In the genomic region with DNA sequence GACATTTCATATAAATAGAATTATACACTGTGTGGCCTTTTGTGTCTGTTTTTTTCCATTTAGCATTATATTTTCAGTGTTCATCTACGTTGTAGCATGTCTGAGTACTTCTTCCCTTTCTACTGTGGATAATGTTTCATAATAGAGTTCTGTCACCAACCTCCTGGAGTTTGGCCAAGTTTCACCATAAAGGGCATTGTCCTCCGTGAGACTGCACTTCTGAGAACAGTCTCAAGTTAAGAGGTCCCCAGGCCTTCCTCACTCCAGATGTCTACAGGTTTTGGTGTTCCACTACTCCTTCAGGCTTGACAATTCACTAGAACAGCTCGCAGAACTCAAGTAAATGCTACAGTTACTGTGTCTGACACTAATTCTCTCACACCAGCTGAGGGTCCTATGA, we compare ENCODE assay signal across 7 cellular contexts. TPM values are rescaled to one million over a fixed set of nuclear protein-coding genes. Genes with fewer than 3 reads are reported as not detected.
DNase-seq lines count a peak whose midpoint lies in the region; ATAC-seq and TF ChIP-seq lines count a peak whose summit lies in the region.
"Had no signal": no experiment of that assay in that cellular context is flagged by ENCODE, and none has a peak within 500 bp of the region (broad histone marks: within the 10 kb centered on the region; RNA-seq: fewer than 3 reads in every experiment).

No MANE protein-coding gene starts in this region.

- POLR2A ChIA-PET in A673 (lab: Charles Lee; ENCODE audit: low non-redundant PET) = interaction anchor here (0.7 kb wide), 1 partner anchor 138 kb away, joined by 3 read pairs; no protein-coding TSS in a partner anchor

- intact Hi-C loops in A673 (cut with micrococcal nuclease; ENCODE audit: unreplicated experiment) = no loop called here
- intact Hi-C loops in right cardiac atrium (cut with DNase I) = no loop called here
- intact Hi-C loops in vagina (cut with DNase I) = no loop called here

- CTCF ChIA-PET in A673 (lab: Charles Lee) = no interaction called here

- TF ChIP-seq CTCF in A673 (conservative IDR thresholded peaks at IDR 0.05; ENCODE audit: low read depth, low read length) (no peak), vagina (IDR thresholded peaks at IDR 0.05) (no peak)

- WGBS in right cardiac atrium = 40% methylated on average over 3 of the region's 3 CpGs

- BruUV-seq in A673 (replicated peaks; lab: Mats Ljungman, UMichigan) = no TSS peak

- H3K27me3 ChIP-seq in A673 (replicated peaks; ENCODE audit: insufficient read depth, low read depth, low read length, poor library complexity) (no peaks in the 10 kb centered on the region), right cardiac atrium (ENCODE audit: control insufficient read depth, insufficient read depth) (no peaks in the 10 kb centered on the region), vagina (no peaks in the 10 kb centered on the region)

- DNase-seq in A673 (ENCODE audit: low spot score) (peak; percentile 37), NOMO-1 treated with dmso at 0.1 percent for 144 hours (lab: John Stamatoyannopoulos, UW; ENCODE audit: unreplicated experiment) (peak; percentile 69), right cardiac atrium (no peak), vagina (ENCODE audit: extremely low spot score in 2 of 2) (no peak)
- no peak for DNase-seq in activated CD4-positive, CD25-positive, alpha-beta regulatory T cell (lab: John Stamatoyannopoulos, UW)

- H3K9me3 ChIP-seq in A673 (ENCODE audit: low read depth, low read length, poor library complexity, severe bottlenecking) = no peaks in the 10 kb centered on the region
- no peaks in the 10 kb centered on the region for H3K9me3 ChIP-seq in right cardiac atrium (ENCODE audit: control insufficient read depth, low read length)
- H3K9me3 ChIP-seq in vagina = no peaks in the 10 kb centered on the region

- H3K4me3 ChIP-seq in A673 (ENCODE audit: low read depth, low read length, poor library complexity, severe bottlenecking) (no peak overlapping the region), right cardiac atrium (ENCODE audit: low read length) (no peak overlapping the region), vagina (no peak overlapping the region)

- ATAC-seq in right cardiac atrium (peak; percentile 45 to 63), HG03139 (IDR thresholded peaks at IDR 0.05; ENCODE audit: unreplicated experiment) (no peak)
- ATAC-seq: SK-N-SH treated with all-trans-retinoic acid at 6 μM for 48 hours had no signal

- no peak for TF ChIP-seq POLR2A in vagina (IDR thresholded peaks at IDR 0.05)

- H3K4me1 ChIP-seq in A673 (ENCODE audit: insufficient read depth, low read length, poor library complexity, severe bottlenecking) (no peaks in the 10 kb centered on the region), right cardiac atrium (ENCODE audit: control insufficient read depth, insufficient read depth, low read length) (no peaks in the 10 kb centered on the region), vagina (no peaks in the 10 kb centered on the region)

- H3K27ac ChIP-seq in A673 (ENCODE audit: low read depth, low read length, poor library complexity, severe bottlenecking) (no peak overlapping the region), right cardiac atrium (ENCODE audit: low read length) (peak overlapping the region; percentile 19), vagina (no peak overlapping the region)

- H3K36me3 ChIP-seq in A673 (ENCODE audit: insufficient read depth, low read length, poor library complexity, severe bottlenecking) (no peaks in the 10 kb centered on the region), vagina (no peaks in the 10 kb centered on the region)

RNA-seq across cellular contexts. Expression of gene SLC35A4, which starts 30.9 kb away (rescaled TPM):
- total RNA-seq in A673 (2021) = 99.6 and 101 TPM in 2 replicates
- total RNA-seq in right cardiac atrium = 10 to 100 TPM; 58.2 to 77.3 (median 71.0) TPM
- polyA plus RNA-seq in right cardiac atrium = 44.6 TPM
- total RNA-seq in vagina = 21.4 TPM

RNA-seq across cellular contexts. Expression of gene APBB3, which starts 31.1 kb away (rescaled TPM):
- total RNA-seq in A673 (2021) = 27.8 and 30.2 TPM in 2 replicates
- total RNA-seq in right cardiac atrium = 10 to 100 TPM; 13.2 to 19.2 (median 16.0) TPM
- polyA plus RNA-seq in right cardiac atrium = 16.7 TPM
- total RNA-seq in vagina = 16.7 TPM

RNA-seq across cellular contexts. Expression of gene CD14, which starts 37.4 kb away (rescaled TPM):
- 0.41 and 0.48 TPM in 2 replicates for total RNA-seq in A673 (2021)
- 10 to 100 TPM; 52.8 to 99.0 (median 68.0) TPM for total RNA-seq in right cardiac atrium
- 25.1 TPM for polyA plus RNA-seq in right cardiac atrium
- 48.4 TPM for total RNA-seq in vagina

RNA-seq across cellular contexts. Expression of gene SRA1, which starts 38.3 kb away (rescaled TPM):
- total RNA-seq in A673 (2021) (55.1 and 62.3 TPM in 2 replicates), right cardiac atrium (10 to 100 TPM; 25.9 to 32.7 (median 28.2) TPM), vagina (20.4 TPM)
- 31.1 TPM for polyA plus RNA-seq in right cardiac atrium

RNA-seq across cellular contexts. Expression of gene TMCO6, which starts 43.7 kb away (rescaled TPM):
- 24.1 and 26.5 TPM in 2 replicates for total RNA-seq in A673 (2021)
- total RNA-seq in right cardiac atrium = 1 to 10 TPM; 4.3 to 5.0 (median 4.8) TPM
- polyA plus RNA-seq in right cardiac atrium = 4.6 TPM
- 16.5 TPM for total RNA-seq in vagina

Comparison
In these comparisons a context has a peak if more than half of its experiments do, and no peak if none do; other contexts are left out.
1. DNase-seq: peak in A673 (single experiment) and NOMO-1 treated with dmso at 0.1 percent for 144 hours (single experiment); none in right cardiac atrium (0 of 3), activated CD4-positive, CD25-positive, alpha-beta regulatory T cell (0 of 4) and vagina (0 of 2).
2. RNA of gene CD14, which starts 37.4 kb away (total RNA-seq): 52.8 to 99.0 TPM in right cardiac atrium and 48.4 TPM in vagina (single experiment); 0.41 to 0.48 TPM in A673; every median in the first group is over 10 times any median in the second.